15 cellular contexts compared by ENCODE assay signal in the genomic region with DNA sequence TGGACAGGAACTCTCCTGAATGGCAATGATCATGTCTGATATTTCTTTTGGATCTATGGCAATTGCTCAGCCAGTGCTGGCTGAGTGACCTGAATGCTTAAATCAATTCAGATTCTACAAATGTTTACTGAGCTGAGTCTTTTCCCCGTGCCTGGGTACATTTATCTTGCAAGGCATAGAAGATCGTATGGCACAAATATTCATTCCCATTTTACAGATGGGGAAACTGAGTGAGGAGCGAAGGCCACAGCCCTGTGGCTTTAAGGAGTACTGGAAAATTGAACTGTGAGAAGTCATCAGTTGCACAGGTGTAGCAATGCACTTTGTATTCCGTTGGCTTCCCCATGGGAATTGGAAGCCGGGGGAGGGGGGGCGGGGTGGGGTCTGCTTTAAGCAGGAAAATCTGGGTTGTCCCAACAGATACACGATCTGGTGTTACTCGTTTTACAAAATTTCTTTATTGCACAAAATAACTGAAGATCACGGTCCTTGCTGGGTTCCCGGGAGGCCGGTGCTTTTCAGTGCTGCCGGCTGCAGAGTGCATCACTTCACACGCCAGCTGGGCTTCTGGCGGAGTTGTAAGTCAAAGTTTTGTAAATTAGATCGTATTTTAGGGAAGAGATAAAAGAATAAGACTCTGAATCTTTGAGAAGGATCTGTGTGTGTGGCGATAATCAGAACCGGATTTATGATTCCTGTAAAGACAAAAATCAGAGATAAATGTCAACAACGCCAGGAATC.
"Had no signal": no experiment of that assay in that cellular context is flagged by ENCODE, and none has a peak within 500 bp of the region (broad histone marks: within the 10 kb centered on the region; RNA-seq: fewer than 3 reads in every experiment).

No MANE protein-coding gene starts in this region.

- FAIRE-seq: pancreas, small intestine had no signal

- H3K9me3 Mint-ChIP-seq: neural crest cell had no signal

- DNase-seq: activated CD4-positive, alpha-beta T cell treated with anti-CD3 and anti-CD28 coated beads, Interleukin-2, amount 10 ng/mL, durations not matched to agents 24 days and 14 days; activated naive CD4-positive, alpha-beta T cell treated with anti-CD3 and anti-CD28 coated beads, Interleukin-2, amount 10 ng/mL, durations not matched to agents 7 days and 5 days; central memory CD4-positive, alpha-beta T cell; effector memory CD4-positive, alpha-beta T cell; left lung; mesendoderm; small intestine; T-helper 17 cell had no signal

- H3K4me3 Mint-ChIP-seq: activated CD4-positive, alpha-beta T cell treated with anti-CD3 and anti-CD28 coated beads, Interleukin-2, amount 10 ng/mL, durations not matched to agents 24 days and 14 days; activated naive CD4-positive, alpha-beta T cell treated with anti-CD3 and anti-CD28 coated beads, Interleukin-2, amount 10 ng/mL, durations not matched to agents 7 days and 5 days; activated T-helper 17 cell treated with anti-CD3 and anti-CD28 coated beads, Interleukin-2, amount 50 U/mL, for 72 hours; neural crest cell; T-helper 17 cell; WTC11 had no signal

- H3K9me3 ChIP-seq: pancreas, thyroid gland, vagina had no signal

- H3K4me1 ChIP-seq: left lung, pancreas, thyroid gland, vagina had no signal

- H3K27me3 ChIP-seq: pancreas, thyroid gland, vagina had no signal

- H3K27me3 Mint-ChIP-seq: activated T-helper 17 cell treated with anti-CD3 and anti-CD28 coated beads, Interleukin-2, amount 50 U/mL, for 72 hours had no signal

- H3K36me3 ChIP-seq: left lung, pancreas, thyroid gland, vagina had no signal

- H3K36me3 Mint-ChIP-seq: activated naive CD4-positive, alpha-beta T cell treated with anti-CD3 and anti-CD28 coated beads, Interleukin-2, amount 10 ng/mL, durations not matched to agents 7 days and 5 days; WTC11 had no signal

- ATAC-seq: activated T-helper 17 cell treated with anti-CD3 and anti-CD28 coated beads, Interleukin-2, amount 50 U/mL, for 72 hours; left lung; pancreas; T-helper 17 cell; WTC11 had no signal

- H3K27ac Mint-ChIP-seq: activated CD4-positive, alpha-beta T cell treated with anti-CD3 and anti-CD28 coated beads, Interleukin-2, amount 10 ng/mL, durations not matched to agents 24 days and 14 days; activated naive CD4-positive, alpha-beta T cell treated with anti-CD3 and anti-CD28 coated beads, Interleukin-2, amount 10 ng/mL, durations not matched to agents 7 days and 5 days; activated T-helper 17 cell treated with anti-CD3 and anti-CD28 coated beads, Interleukin-2, amount 50 U/mL, for 72 hours; T-helper 17 cell had no signal

- H3K4me3 ChIP-seq: left lung, pancreas, thyroid gland, vagina had no signal

- H3K27ac ChIP-seq: epithelial cell of prostate, left lung, pancreas, thyroid gland, vagina had no signal
